ENCODE assay signal across 8 cellular contexts in the genomic region with DNA sequence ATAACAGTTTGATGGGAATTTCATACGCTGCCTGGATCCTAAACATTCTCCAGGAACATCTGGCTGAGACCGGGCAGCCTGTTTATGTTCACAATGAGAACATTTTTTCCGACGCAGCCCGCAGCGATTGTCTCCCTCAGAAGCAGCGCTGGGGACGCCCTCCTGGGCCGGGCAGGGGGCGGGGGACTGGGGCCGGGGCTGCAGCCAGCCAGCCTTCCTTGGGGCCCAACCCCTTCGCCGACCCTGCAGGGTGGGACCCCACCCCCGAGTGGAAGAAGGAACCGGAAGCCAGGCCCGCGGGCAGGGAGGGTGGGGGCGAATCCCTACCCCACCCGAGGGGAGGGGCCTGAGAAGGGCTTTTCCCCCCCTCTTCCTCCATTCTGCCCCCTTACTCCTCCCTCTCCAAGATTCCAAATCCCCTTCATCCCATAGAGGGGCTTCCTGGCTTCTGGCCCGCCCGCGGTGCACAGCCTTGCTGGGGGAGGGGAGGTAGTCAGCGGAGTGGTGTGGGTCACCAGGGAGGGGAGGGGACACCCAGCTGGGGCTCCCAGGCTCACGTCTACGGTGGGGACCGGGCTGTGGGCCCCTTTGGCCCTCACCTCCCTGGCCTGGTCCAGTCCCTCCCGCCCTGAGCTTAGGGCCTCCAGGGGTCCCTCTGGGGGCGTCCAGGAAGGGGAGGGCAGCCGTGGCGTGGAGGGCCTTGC.
DNase-seq lines count a peak whose midpoint lies in the region; TF ChIP-seq lines count a peak whose summit lies in the region.

No MANE protein-coding gene starts in this region.

- H3K27me3 ChIP-seq in ascending aorta, result peaks cover 3% of the 10 kb centered on the region

- intact Hi-C loops in ascending aorta (cut with DNase I), result no loop called here

- no peak for TF ChIP-seq CTCF in ascending aorta (IDR thresholded peaks at IDR 0.05)

- peak; percentile 68 for DNase-seq in activated CD8-positive, alpha-beta memory T cell treated with anti-CD3 and anti-CD28 coated beads for 24 hours
- DNase-seq in activated CD8-positive, alpha-beta memory T cell treated with anti-CD3 and anti-CD28 coated beads, Interleukin-2, amount 50 U/mL, for 4 hours, result no peak
- DNase-seq in ascending aorta (ENCODE audit: low spot score in 2 of 2) (peak in 1 of 2 donors; percentile 74), iPS-NIHi11 (ENCODE audit: low spot score) (peak; percentile 83), medulla oblongata (ENCODE audit: extremely low spot score) (no peak), 8988T (no peak), OCI-M2 (lab: John Stamatoyannopoulos, UW; ENCODE audit: unreplicated experiment) (no peak)
- peak; percentile 43 for DNase-seq in stimulated activated CD4-positive, alpha-beta T cell treated with anti-CD3 and anti-CD28 coated beads, Interleukin-4, amount 100 ng/mL, for 1 hour

- peaks cover 7 to 12% of the 10 kb centered on the region in 2 donors for H3K4me1 ChIP-seq in ascending aorta

- no peaks in the 10 kb centered on the region for H3K9me3 ChIP-seq in ascending aorta

- peak overlapping the region; percentile 57 to 67 for H3K27ac ChIP-seq in ascending aorta

- peak overlapping the region; percentile 39 to 60 for H3K4me3 ChIP-seq in ascending aorta

- H3K36me3 ChIP-seq in ascending aorta, result no peaks in the 10 kb centered on the region

Comparison
In these comparisons a context has a peak if more than half of its experiments do, and no peak if none do; other contexts are left out.
1. DNase-seq: peak in activated CD8-positive, alpha-beta memory T cell treated with anti-CD3 and anti-CD28 coated beads for 24 hours (single experiment), iPS-NIHi11 (single experiment) and stimulated activated CD4-positive, alpha-beta T cell treated with anti-CD3 and anti-CD28 coated beads, Interleukin-4, amount 100 ng/mL, for 1 hour (single experiment); none in activated CD8-positive, alpha-beta memory T cell treated with anti-CD3 and anti-CD28 coated beads, Interleukin-2, amount 50 U/mL, for 4 hours (single experiment), medulla oblongata (single experiment), 8988T (single experiment) and OCI-M2 (single experiment).